ENCODE assay signal across 8 cellular contexts in the genomic region with DNA sequence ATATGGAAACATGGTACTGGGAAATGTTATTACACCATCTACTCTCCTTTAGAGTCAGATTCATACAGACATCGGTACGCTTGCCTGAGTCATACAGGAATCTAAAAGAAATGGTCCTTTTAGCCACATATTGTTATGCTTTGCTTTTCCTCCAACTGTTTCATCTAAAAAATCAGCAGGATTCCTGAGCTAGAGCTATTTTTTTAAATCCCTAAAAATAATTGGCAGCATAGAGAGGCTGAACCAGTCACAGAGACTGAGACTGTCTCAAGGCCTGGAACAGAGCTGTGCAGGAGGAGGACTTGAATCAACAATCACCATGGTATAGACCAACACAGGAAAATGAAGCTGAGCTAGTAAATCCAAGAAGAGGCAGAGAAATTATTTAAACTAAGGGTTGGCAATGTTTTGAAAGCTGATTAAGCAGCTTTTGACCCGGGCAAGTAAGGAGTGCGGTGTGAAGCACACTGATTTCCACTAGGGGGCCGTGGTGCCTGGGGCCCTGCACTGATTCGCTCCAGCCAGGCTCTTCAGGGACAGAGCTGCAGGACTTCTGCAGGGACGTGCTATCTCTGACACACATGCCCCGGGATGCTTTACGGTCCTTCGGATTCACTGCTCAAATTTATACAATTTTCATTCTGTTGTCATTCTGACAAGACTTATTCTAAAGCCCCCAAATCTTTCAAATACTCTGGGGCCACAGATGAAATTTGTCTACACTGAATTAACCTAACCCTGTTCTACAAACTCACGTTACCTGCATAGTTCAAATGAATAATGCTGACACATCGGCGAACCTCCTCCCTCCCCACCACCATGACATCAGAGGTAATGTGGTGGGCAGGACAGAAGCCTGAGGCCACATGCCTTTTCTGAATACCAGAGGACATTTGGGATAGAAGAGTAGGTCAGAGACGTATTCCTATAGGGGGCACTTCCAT.
DNase-seq lines count a peak whose midpoint lies in the region; ATAC-seq, FAIRE-seq and TF ChIP-seq lines count a peak whose summit lies in the region.

No MANE protein-coding gene starts in this region.

- FAIRE-seq in bronchial epithelial cell (lab: Jason Lieb, UNC), result no peak

- peak; percentile 97 for TF ChIP-seq CTCF in bronchial epithelial cell (IDR thresholded peaks at IDR 0.05; ENCODE audit: insufficient read depth, low read length, severe bottlenecking)

- peak; percentile 2 for DNase-seq in activated CD8-positive, alpha-beta memory T cell treated with anti-CD3 and anti-CD28 coated beads for 4 hours (ENCODE audit: low read depth in 2 of 2)
- no peak for DNase-seq in activated CD8-positive, alpha-beta memory T cell treated with anti-CD3 and anti-CD28 coated beads for 24 hours
- peak; percentile 59 for DNase-seq in HCEC 1CT
- peak; percentile 65 to 72 for DNase-seq in Kasumi-1 (lab: John Stamatoyannopoulos, UW)
- DNase-seq in SW 1271 (lab: John Stamatoyannopoulos, UW), result peak; percentile 15 to 74
- peak; percentile 63 for DNase-seq in bronchial epithelial cell (ENCODE audit: low read depth)
- peak; percentile 73 for DNase-seq in left lobe of liver (ENCODE audit: low spot score)
- peak in 2 of 3 experiments; percentile 9 to 38 for DNase-seq in stimulated activated CD4-positive, alpha-beta T cell treated with anti-CD3 and anti-CD28 coated beads, TNF-alpha, amount 100 ng/mL, for 24 hours (ENCODE audit: low read depth in 3 of 3)

- H3K36me3 ChIP-seq in bronchial epithelial cell (ENCODE audit: control insufficient read depth, insufficient read depth, low read length), result no peaks in the 10 kb centered on the region

- peak; percentile 91 for ATAC-seq in left lobe of liver

- no peak overlapping the region for H3K4me3 ChIP-seq in bronchial epithelial cell (ENCODE audit: low read depth, low read length)

- H3K27me3 ChIP-seq in bronchial epithelial cell (ENCODE audit: control insufficient read depth, insufficient read depth, low read length), result no peaks in the 10 kb centered on the region
